Comparison of ENCODE assay signal across 24 cellular contexts in genomic region chr13:98452851-98453250, GRCh38.
DNase-seq lines count a peak whose midpoint lies in the region; ATAC-seq and TF ChIP-seq lines count a peak whose summit lies in the region.
"Had no signal": no experiment of that assay in that cellular context is flagged by ENCODE, and none has a peak within 500 bp of the region (broad histone marks: within the 10 kb centered on the region; RNA-seq: fewer than 3 reads in every experiment).

No MANE protein-coding gene starts in this region.

- H3K27ac Mint-ChIP-seq in stimulated activated naive CD8-positive, alpha-beta T cell treated with anti-CD3 and anti-CD28 coated beads, Interleukin-15, amount 100 ng/mL, for 72 hours: peak overlapping the region; percentile 67 to 72
- H3K27ac Mint-ChIP-seq in progenitor cell of endocrine pancreas: peak overlapping the region; percentile 67
- H3K27ac Mint-ChIP-seq: activated CD8-positive, alpha-beta T cell treated with anti-CD3 and anti-CD28 coated beads, Interleukin-2, amount 10 ng/mL, durations not matched to agents 7 days and 5 days had no signal

- H3K14ac ChIP-seq in neuronal stem cell (ENCODE audit: low read length): no peak overlapping the region

- H3K27me3 ChIP-seq in dorsolateral prefrontal cortex (no peaks in the 10 kb centered on the region), neuronal stem cell (ENCODE audit: control insufficient read depth in 3 of 3, insufficient read depth in 3 of 3, low read depth in 1 of 3, low read length in 3 of 3) (no peaks in the 10 kb centered on the region)
- H3K27me3 ChIP-seq: adrenal gland, BLaER1, heart right ventricle had no signal

- H2BK120ac ChIP-seq in neuronal stem cell (ENCODE audit: low read depth, low read length): no peak overlapping the region

- intact Hi-C loops in dorsolateral prefrontal cortex (cut with DNase I): no loop called here

- no peak overlapping the region for H3K4me2 ChIP-seq in neuronal stem cell (ENCODE audit: insufficient read depth, low read length, poor library complexity, severe bottlenecking)
- H3K4me2 ChIP-seq: BLaER1 had no signal

- peaks cover 10 to 20% of the 10 kb centered on the region in 2 donors for H3K4me1 ChIP-seq in neuronal stem cell (ENCODE audit: control insufficient read depth in 2 of 2, insufficient read depth in 1 of 2, low read depth in 1 of 2, low read length in 2 of 2)

- peaks cover 2% of the 10 kb centered on the region for H3K79me1 ChIP-seq in neuronal stem cell (ENCODE audit: low read depth, low read length)

- H3K36me3 ChIP-seq in neuronal stem cell (replicated peaks in 1 of 2; ENCODE audit: control insufficient read depth in 2 of 2, insufficient read depth in 2 of 2, low read length in 2 of 2): peaks cover 31 to 98% of the 10 kb centered on the region in 2 donors

- no CpG with 5 or more reads among the region's 8 CpGs for WGBS in neuronal stem cell (ENCODE audit: extremely low coverage in 2 of 2, insufficient read length in 2 of 2, insufficient replicate concordance in 1 of 2), 2 donors

- H2BK5ac ChIP-seq in neuronal stem cell (ENCODE audit: low read length): no peak overlapping the region

- no peak overlapping the region for H3K23ac ChIP-seq in neuronal stem cell (ENCODE audit: low read depth, low read length, poor library complexity)

- H3K9ac ChIP-seq in neuronal stem cell (ENCODE audit: low read depth, low read length, poor library complexity): no peak overlapping the region
- H3K9ac ChIP-seq: BLaER1 had no signal

- H4K91ac ChIP-seq in neuronal stem cell (ENCODE audit: low read depth, low read length, poor library complexity): no peak overlapping the region

- peaks cover 27% of the 10 kb centered on the region for H3K4me1 Mint-ChIP-seq in stimulated activated naive CD8-positive, alpha-beta T cell treated with anti-CD3 and anti-CD28 coated beads, Interleukin-15, amount 100 ng/mL, for 72 hours
- H3K4me1 Mint-ChIP-seq in progenitor cell of endocrine pancreas (ENCODE audit: low read depth): peaks cover 28% of the 10 kb centered on the region

- no peaks in the 10 kb centered on the region for H3K27me3 Mint-ChIP-seq in stimulated activated naive CD8-positive, alpha-beta T cell treated with anti-CD3 and anti-CD28 coated beads, Interleukin-15, amount 100 ng/mL, for 72 hours
- no peaks in the 10 kb centered on the region for H3K27me3 Mint-ChIP-seq in progenitor cell of endocrine pancreas
- H3K27me3 Mint-ChIP-seq: T-cell had no signal

- TF ChIP-seq CTCF in dorsolateral prefrontal cortex (IDR thresholded peaks at IDR 0.05 in 54 of 56, conservative IDR thresholded peaks at IDR 0.05 in 2 of 56; ENCODE audit: low read depth in 1 of 56, partially characterized antibody in 56 of 56): no peak
- no peak for TF ChIP-seq CTCF in progenitor cell of endocrine pancreas (IDR thresholded peaks at IDR 0.05; ENCODE audit: unreplicated experiment)

- no peak overlapping the region for H3K4ac ChIP-seq in neuronal stem cell (ENCODE audit: low read length)

- no peak for DNase-seq in stimulated activated naive CD8-positive, alpha-beta T cell treated with anti-CD3 and anti-CD28 coated beads, Interleukin-15, amount 100 ng/mL, for 72 hours
- no peak for DNase-seq in stimulated activated naive CD8-positive, alpha-beta T cell treated with anti-CD3 and anti-CD28 coated beads, Interleukin-15, Interleukin-2, amounts not matched to agents 100 U/mL and 50 U/mL, for 24 hours
- DNase-seq in dorsolateral prefrontal cortex: no peak
- no peak for DNase-seq in progenitor cell of endocrine pancreas (ENCODE audit: low spot score, unreplicated experiment)
- DNase-seq in neuronal stem cell (ENCODE audit: low spot score): no peak
- no peak for DNase-seq in T-helper 9 cell
- DNase-seq: activated CD8-positive, alpha-beta T cell treated with anti-CD3 and anti-CD28 coated beads, Interleukin-2, amount 10 ng/mL, durations not matched to agents 7 days and 5 days; adrenal gland; COR-L47; effector CD8-positive, alpha-beta T cell; GDM1; heart right ventricle; Karpas-422; NCI-H1417 treated with DMSO at 0.1 percent for 48 hours; NCI-H82; RPMI8226; stimulated activated naive CD4-positive, alpha-beta T cell treated with Interleukin-2 at 50 U/mL for 16 hours; T-cell had no signal

- no peak overlapping the region for H2AFZ ChIP-seq in neuronal stem cell (ENCODE audit: low read length)

- no peak overlapping the region for H3K4me3 Mint-ChIP-seq in stimulated activated naive CD8-positive, alpha-beta T cell treated with anti-CD3 and anti-CD28 coated beads, Interleukin-15, amount 100 ng/mL, for 72 hours
- no peak overlapping the region for H3K4me3 Mint-ChIP-seq in progenitor cell of endocrine pancreas (ENCODE audit: low read depth)
- H3K4me3 Mint-ChIP-seq: activated CD8-positive, alpha-beta T cell treated with anti-CD3 and anti-CD28 coated beads, Interleukin-2, amount 10 ng/mL, durations not matched to agents 7 days and 5 days; neural crest cell; T-cell had no signal

- no peaks in the 10 kb centered on the region for H3K9me3 ChIP-seq in neuronal stem cell (replicated peaks in 1 of 2; ENCODE audit: control insufficient read depth in 2 of 2, insufficient read depth in 1 of 2, low read depth in 1 of 2, low read length in 2 of 2)
- H3K9me3 ChIP-seq: adrenal gland, BLaER1, heart right ventricle, thoracic aorta had no signal

- H3K4me3 ChIP-seq in dorsolateral prefrontal cortex (no peak overlapping the region), neuronal stem cell (ENCODE audit: low read length in 2 of 2) (no peak overlapping the region)
- H3K4me3 ChIP-seq: adrenal gland, BLaER1, heart right ventricle, thoracic aorta had no signal

- H2AK5ac ChIP-seq in neuronal stem cell (ENCODE audit: low read depth, low read length): no peak overlapping the region

- no peaks in the 10 kb centered on the region for H3K9me3 Mint-ChIP-seq in stimulated activated naive CD8-positive, alpha-beta T cell treated with anti-CD3 and anti-CD28 coated beads, Interleukin-15, amount 100 ng/mL, for 72 hours
- no peaks in the 10 kb centered on the region for H3K9me3 Mint-ChIP-seq in progenitor cell of endocrine pancreas (ENCODE audit: low read depth)
- H3K9me3 Mint-ChIP-seq: neural crest cell, T-cell had no signal

- H3K18ac ChIP-seq in neuronal stem cell (ENCODE audit: low read length): no peak overlapping the region

- peaks cover 39% of the 10 kb centered on the region for H3K36me3 Mint-ChIP-seq in progenitor cell of endocrine pancreas (ENCODE audit: insufficient read depth)

- H4K8ac ChIP-seq in neuronal stem cell (ENCODE audit: low read depth, low read length): no peak overlapping the region

- no peak overlapping the region for H2BK12ac ChIP-seq in neuronal stem cell (ENCODE audit: low read length)

- no peak for ATAC-seq in stimulated activated naive CD8-positive, alpha-beta T cell treated with anti-CD3 and anti-CD28 coated beads, Interleukin-15, amount 100 ng/mL, for 72 hours
- no peak for ATAC-seq in stimulated activated naive CD8-positive, alpha-beta T cell treated with anti-CD3 and anti-CD28 coated beads, Interleukin-15, Interleukin-2, amounts not matched to agents 100 U/mL and 50 U/mL, for 24 hours
- ATAC-seq in GM21423 (IDR thresholded peaks at IDR 0.05; ENCODE audit: unreplicated experiment): no peak
- ATAC-seq: activated CD8-positive, alpha-beta T cell treated with anti-CD3 and anti-CD28 coated beads, Interleukin-2, amount 10 ng/mL, durations not matched to agents 7 days and 5 days; T-cell had no signal

- H2BK15ac ChIP-seq in neuronal stem cell (ENCODE audit: low read length): no peak overlapping the region

- H3K27ac ChIP-seq in dorsolateral prefrontal cortex: peak overlapping the region in 38 of 59 donors; percentile 3 to 91 (median 77)
- no peak overlapping the region for H3K27ac ChIP-seq in neuronal stem cell (replicated peaks; ENCODE audit: low read length)
- H3K27ac ChIP-seq: adrenal gland, BLaER1, epithelial cell of prostate, HL-60, thoracic aorta had no signal
